In genomic region chr20:61936701-61937131, GRCh38 we compare ENCODE assay signal across 1 cellular context.
TF ChIP-seq lines count a peak whose summit lies in the region.

No MANE protein-coding gene starts in this region.

TF ChIP-seq in HepG2, 621 proteins besides CTCF, POLR2A, EP300 and RAD21 (continued from another document):
- no peak for TF ChIP-seq ZBTB43 (CRISPR knock-in tag; conservative IDR thresholded peaks at IDR 0.05)
- no peak for TF ChIP-seq ZNF710 (CRISPR knock-in tag; IDR thresholded peaks at IDR 0.05; ENCODE audit: borderline replicate concordance)
- TF ChIP-seq PBX2 (CRISPR knock-in tag; IDR thresholded peaks at IDR 0.05): no peak
- TF ChIP-seq ZNF576 (CRISPR knock-in tag; IDR thresholded peaks at IDR 0.05): no peak
- no peak for TF ChIP-seq FLYWCH1 (CRISPR knock-in tag; IDR thresholded peaks at IDR 0.05)
- no peak for TF ChIP-seq ZNF333 (CRISPR knock-in tag; IDR thresholded peaks at IDR 0.05; ENCODE audit: borderline replicate concordance)
- TF ChIP-seq NFYB (CRISPR knock-in tag; IDR thresholded peaks at IDR 0.05): no peak
- TF ChIP-seq GMEB2 (CRISPR knock-in tag; IDR thresholded peaks at IDR 0.05; ENCODE audit: low read depth): no peak
- TF ChIP-seq ZNF121 (CRISPR knock-in tag; IDR thresholded peaks at IDR 0.05): no peak
TF ChIP-seq in HepG2: peak in this region for 0.
